28 cellular contexts compared by ENCODE assay signal in genomic region chr6:146246028-146246427, GRCh38.
"Had no signal": no experiment of that assay in that cellular context is flagged by ENCODE, and none has a peak within 500 bp of the region (broad histone marks: within the 10 kb centered on the region; RNA-seq: fewer than 3 reads in every experiment).

No MANE protein-coding gene starts in this region.

- H3K27me3 ChIP-seq: adrenal gland, body of pancreas, dorsolateral prefrontal cortex had no signal

- H3K4me1 ChIP-seq: adrenal gland, body of pancreas had no signal

- ATAC-seq: activated CD4-positive, CD25-positive, alpha-beta regulatory T cell treated with anti-CD3 and anti-CD28 coated beads, Interleukin-2, amount 50 U/mL, for 24 hours; activated CD8-positive, alpha-beta T cell treated with anti-CD3 and anti-CD28 coated beads for 36 hours; activated naive CD8-positive, alpha-beta T cell treated with anti-CD3 and anti-CD28 coated beads, Interleukin-2, amount 50 U/mL, for 24 hours; activated T-cell treated with anti-CD3 and anti-CD28 coated beads, Interleukin-2, amount 50 U/mL, for 4 hours; activated T-helper 17 cell treated with anti-CD3 and anti-CD28 coated beads, Interleukin-2, amount 50 U/mL, for 72 hours; body of pancreas; esophagus mucosa; T-helper 17 cell had no signal

- H3K27ac ChIP-seq: adrenal gland, body of pancreas, coronary artery, dorsolateral prefrontal cortex, WERI-Rb-1 had no signal

- DNase-seq: activated B cell treated with CpG ODN at 0.5 μM for 24 hours; activated CD4-positive, alpha-beta T cell treated with anti-CD3 and anti-CD28 coated beads for 48 hours; activated CD4-positive, alpha-beta T cell treated with anti-CD3 and anti-CD28 coated beads, Interleukin-2, amount 50 U/mL, for 1 hour; activated CD4-positive, alpha-beta T cell treated with anti-CD3 and anti-CD28 coated beads, Interleukin-2, amount 50 U/mL, for 48 hours; activated CD8-positive, alpha-beta memory T cell treated with anti-CD3 and anti-CD28 coated beads for 24 hours; activated CD8-positive, alpha-beta T cell treated with anti-CD3 and anti-CD28 coated beads for 36 hours; activated effector memory CD4-positive, alpha-beta T cell treated with Interleukin-2 at 50 U/mL for 16 hours; activated naive CD4-positive, alpha-beta T cell treated with anti-CD3 and anti-CD28 coated beads for 36 hours; activated naive CD8-positive, alpha-beta T cell treated with anti-CD3 and anti-CD28 coated beads for 36 hours; activated naive CD8-positive, alpha-beta T cell treated with anti-CD3 and anti-CD28 coated beads, Interleukin-2, amount 50 U/mL, for 24 hours; activated T-cell treated with anti-CD3 and anti-CD28 coated beads, Interleukin-2, amount 50 U/mL, for 4 hours; adrenal gland; amygdala; aorta; body of pancreas; cerebellar nuclear complex; dorsolateral prefrontal cortex; effector memory CD4-positive, alpha-beta T cell; endodermal cell; foreskin fibroblast; head of caudate nucleus; T-helper 17 cell; T1000; WERI-Rb-1 had no signal

- H3K9me3 ChIP-seq: adrenal gland, body of pancreas had no signal

- H3K4me3 ChIP-seq: adrenal gland, body of pancreas, coronary artery, dorsolateral prefrontal cortex had no signal

- H3K36me3 ChIP-seq: adrenal gland, WERI-Rb-1 had no signal
